In the genomic region with DNA sequence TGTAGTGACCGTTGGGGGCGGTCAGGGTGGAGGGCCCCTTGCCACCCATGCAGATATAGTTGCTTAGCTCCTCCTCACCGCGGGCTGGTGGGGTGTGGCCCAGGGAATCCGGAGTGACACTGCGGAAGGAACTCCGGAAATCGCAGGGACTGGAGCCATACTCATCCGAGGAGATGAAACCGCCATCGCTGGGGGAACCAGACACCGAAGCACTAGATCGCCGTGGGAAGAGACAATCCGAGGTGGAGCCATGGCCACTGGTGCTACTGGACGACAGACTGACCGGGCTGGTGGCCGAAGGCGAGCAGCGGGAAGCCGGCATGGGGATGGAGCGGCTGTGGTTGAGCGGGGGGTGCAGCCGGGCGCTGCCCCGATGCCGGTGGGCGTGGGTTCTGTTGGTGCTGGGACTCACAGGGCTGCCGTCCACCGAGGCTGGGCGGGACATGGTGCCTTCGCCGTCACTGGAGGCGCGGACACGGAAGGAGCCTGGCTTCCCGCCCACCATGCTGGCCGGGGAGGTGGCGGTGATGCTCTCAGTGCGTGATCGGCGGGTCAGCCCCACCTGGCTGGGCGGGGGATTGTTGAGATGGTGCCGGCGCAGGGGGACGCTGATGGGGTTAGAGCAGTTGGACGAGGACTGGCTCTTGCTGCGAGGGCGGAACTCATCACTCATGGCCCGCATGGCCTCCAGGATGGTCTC, we compare ENCODE assay signal across 9 cellular contexts. TPM values are rescaled to one million over a fixed set of nuclear protein-coding genes. Genes with fewer than 3 reads are reported as not detected.
A peak's percentile ranks its signal among the peaks of the same experiment; 100 is the strongest.
DNase-seq lines count a peak whose midpoint lies in the region; ATAC-seq and TF ChIP-seq lines count a peak whose summit lies in the region.
"Had no signal": no experiment of that assay in that cellular context is flagged by ENCODE, and none has a peak within 500 bp of the region (broad histone marks: within the 10 kb centered on the region; RNA-seq: fewer than 3 reads in every experiment).

No MANE protein-coding gene starts in this region.

- intact Hi-C loops in left lung (cut with DNase I) = loop anchor here in 1 of 2 donors (10.0 kb wide), 2 partner anchors 143 to 583 kb away; no protein-coding TSS in a partner anchor

- peaks cover 16 to 58% of the 10 kb centered on the region in 2 donors for H3K4me1 ChIP-seq in left lung
- peaks cover 31% of the 10 kb centered on the region for H3K4me1 ChIP-seq in thymus (ENCODE audit: control insufficient read depth, insufficient read depth, low read length)

- H3K9me3 ChIP-seq in left lung (no peaks in the 10 kb centered on the region), thymus (ENCODE audit: control insufficient read depth) (peaks cover 1% of the 10 kb centered on the region)

- DNase-seq in T-helper 1 cell (no peak), astrocyte of the cerebellum (ENCODE audit: low read depth) (no peak), left lung (peak; percentile 34 to 80)
- DNase-seq in activated effector memory CD4-positive, alpha-beta T cell treated with Interleukin-2 at 50 U/mL for 16 hours = no peak
- no peak for DNase-seq in central memory CD4-positive, alpha-beta T cell
- DNase-seq: ACHN had no signal

- H3K27ac ChIP-seq in left lung (peak overlapping the region; percentile 76 to 91), thymus (ENCODE audit: low read depth) (no peak overlapping the region)

- H3K4me3 ChIP-seq in astrocyte of the cerebellum (ENCODE audit: low read depth, low read length) = peak overlapping the region; percentile 88
- peak overlapping the region; percentile 57 to 68 for H3K4me3 ChIP-seq in left lung
- peak overlapping the region; percentile 87 for H3K4me3 ChIP-seq in thymus (ENCODE audit: low read length)

- H3K36me3 ChIP-seq in left lung = no peaks in the 10 kb centered on the region
- H3K36me3 ChIP-seq in thymus (ENCODE audit: control insufficient read depth, insufficient read depth) = peaks cover 29% of the 10 kb centered on the region

- H3K27ac Mint-ChIP-seq in T-helper 1 cell treated with Interleukin-12 subunit alpha and Interleukin-12 subunit beta and Interleukin-4 antibody, amounts not matched to agents 30 μg/mL and 1 μg/mL, for 36 hours = no peak overlapping the region

- H3K4me1 Mint-ChIP-seq in T-helper 1 cell treated with Interleukin-12 subunit alpha and Interleukin-12 subunit beta and Interleukin-4 antibody, amounts not matched to agents 30 μg/mL and 1 μg/mL, for 36 hours (ENCODE audit: low read depth) = peaks cover 41% of the 10 kb centered on the region

- 95% methylated on average over 50 of the region's 50 CpGs for WGBS in thymus

- H3K27me3 ChIP-seq in left lung (peaks cover 0 to 60% of the 10 kb centered on the region in 2 donors), thymus (ENCODE audit: control insufficient read depth, insufficient read depth) (no peaks in the 10 kb centered on the region)

- peaks cover 4% of the 10 kb centered on the region for H3K36me3 Mint-ChIP-seq in T-helper 1 cell treated with Interleukin-12 subunit alpha and Interleukin-12 subunit beta and Interleukin-4 antibody, amounts not matched to agents 30 μg/mL and 1 μg/mL, for 36 hours (ENCODE audit: low read depth)

- TF ChIP-seq CTCF in astrocyte of the cerebellum (IDR thresholded peaks at IDR 0.05; ENCODE audit: low read depth, low read length, missing control alignments) (no peak), left lung (IDR thresholded peaks at IDR 0.05) (no peak)

- in situ Hi-C loops in astrocyte of the cerebellum (cut with HindIII; ENCODE audit: low sequenced_read_pairs) = loop anchor here (25.0 kb wide), 3 partner anchors 585 to 1135 kb away; no protein-coding TSS in a partner anchor

- peak overlapping the region; percentile 50 for H3K4me3 Mint-ChIP-seq in T-helper 1 cell treated with Interleukin-12 subunit alpha and Interleukin-12 subunit beta and Interleukin-4 antibody, amounts not matched to agents 30 μg/mL and 1 μg/mL, for 36 hours

- H3K9me3 Mint-ChIP-seq in T-helper 1 cell treated with Interleukin-12 subunit alpha and Interleukin-12 subunit beta and Interleukin-4 antibody, amounts not matched to agents 30 μg/mL and 1 μg/mL, for 36 hours = no peaks in the 10 kb centered on the region

- peaks cover 2% of the 10 kb centered on the region for H3K27me3 Mint-ChIP-seq in T-helper 1 cell treated with Interleukin-12 subunit alpha and Interleukin-12 subunit beta and Interleukin-4 antibody, amounts not matched to agents 30 μg/mL and 1 μg/mL, for 36 hours (ENCODE audit: low read depth)

- ATAC-seq in left lung = no peak
- no peak for ATAC-seq in HG03280 (IDR thresholded peaks at IDR 0.05; ENCODE audit: unreplicated experiment)

RNA-seq across cellular contexts. Expression of a gene that starts 2.2 kb away (rescaled TPM):
- total RNA-seq in left lung = 10 to 100 TPM; 13.3 to 15.9 TPM
- polyA plus RNA-seq in thymus = 11.5 TPM

RNA-seq across cellular contexts. Expression of a gene that starts 38.4 kb away (rescaled TPM):
- 10 to 100 TPM; 33.3 to 40.1 TPM for total RNA-seq in left lung
- 11.5 TPM for polyA plus RNA-seq in thymus

Comparison
In these comparisons a context has a peak if more than half of its experiments do, and no peak if none do; other contexts are left out.
1. DNase-seq: peak in left lung (2 of 2); none in T-helper 1 cell (0 of 5), astrocyte of the cerebellum (single experiment), activated effector memory CD4-positive, alpha-beta T cell treated with Interleukin-2 at 50 U/mL for 16 hours (single experiment) and central memory CD4-positive, alpha-beta T cell (single experiment).
2. Peak in every context shown above with its lines, with median percentiles within 50 percentile points of each other: H3K4me3 ChIP-seq.